Comparison of ENCODE assay signal across 17 cellular contexts in the genomic region with DNA sequence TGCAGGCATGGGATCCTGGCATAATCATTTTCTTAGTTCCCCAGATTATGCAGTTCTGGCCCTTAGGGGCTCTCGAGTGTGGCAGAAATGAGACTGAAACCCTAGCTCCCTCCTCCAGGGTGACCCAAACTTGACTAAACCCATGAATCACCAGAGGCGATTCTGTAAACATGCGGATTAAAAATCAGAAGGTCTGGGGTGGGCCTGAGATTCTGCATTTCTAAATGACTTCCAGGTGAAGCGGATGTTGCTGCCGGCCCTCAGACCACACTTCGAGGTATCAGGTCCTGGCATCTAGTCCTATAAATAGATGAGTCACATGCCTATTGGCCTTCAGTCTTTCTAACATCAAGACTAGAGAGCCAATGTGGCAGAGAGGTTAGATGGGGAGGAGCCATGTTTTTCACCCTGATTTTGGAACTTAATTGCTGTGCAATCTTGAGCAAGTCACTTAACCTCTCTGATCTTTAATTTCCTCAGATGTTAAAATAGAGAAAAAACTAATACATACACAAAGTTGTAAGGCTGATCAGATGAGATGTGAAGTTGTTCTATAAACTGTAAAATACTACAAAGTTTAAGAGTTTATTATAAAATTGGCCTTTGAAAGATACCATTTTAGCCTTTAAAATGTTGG.
DNase-seq lines count a peak whose midpoint lies in the region; ATAC-seq and TF ChIP-seq lines count a peak whose summit lies in the region.
"Had no signal": no experiment of that assay in that cellular context is flagged by ENCODE, and none has a peak within 500 bp of the region (broad histone marks: within the 10 kb centered on the region; RNA-seq: fewer than 3 reads in every experiment).

No MANE protein-coding gene starts in this region.

- peak; percentile 89 for ATAC-seq in stimulated activated effector memory CD8-positive, alpha-beta T cell treated with anti-CD3 and anti-CD28 coated beads, Interleukin-12 subunit alpha, Interleukin-12 subunit beta, amount 100 ng/mL, for 72 hours

- H3K4me3 Mint-ChIP-seq in stimulated activated effector memory CD8-positive, alpha-beta T cell treated with anti-CD3 and anti-CD28 coated beads, Interleukin-12 subunit alpha, Interleukin-12 subunit beta, amount 100 ng/mL, for 72 hours, result no peak overlapping the region
- H3K4me3 Mint-ChIP-seq: CD4-positive, alpha-beta memory T cell had no signal

- H3K27ac Mint-ChIP-seq in stimulated activated effector memory CD8-positive, alpha-beta T cell treated with anti-CD3 and anti-CD28 coated beads, Interleukin-12 subunit alpha, Interleukin-12 subunit beta, amount 100 ng/mL, for 72 hours, result no peak overlapping the region
- H3K27ac Mint-ChIP-seq: activated T-helper 2 cell treated with anti-CD3 and anti-CD28 coated beads, Interferon-gamma antibody, Interleukin-2, Interleukin-4, amounts not matched to agents 10 μg/mL and 5 μg/mL and 100 μg/mL, durations not matched to agents 14 hours and 24 hours and 36 hours; CD4-positive, alpha-beta memory T cell had no signal

- H3K4me1 Mint-ChIP-seq in stimulated activated effector memory CD8-positive, alpha-beta T cell treated with anti-CD3 and anti-CD28 coated beads, Interleukin-12 subunit alpha, Interleukin-12 subunit beta, amount 100 ng/mL, for 72 hours, result peaks cover 14% of the 10 kb centered on the region

- TF ChIP-seq CTCF in epithelial cell of esophagus (IDR thresholded peaks at IDR 0.05; ENCODE audit: insufficient read depth, low read depth, low read length, missing control alignments), result no peak

- no peak overlapping the region for H3K4me3 ChIP-seq in epithelial cell of esophagus (ENCODE audit: low read length)

- no peaks in the 10 kb centered on the region for H3K9me3 Mint-ChIP-seq in stimulated activated effector memory CD8-positive, alpha-beta T cell treated with anti-CD3 and anti-CD28 coated beads, Interleukin-12 subunit alpha, Interleukin-12 subunit beta, amount 100 ng/mL, for 72 hours
- H3K9me3 Mint-ChIP-seq: activated T-helper 2 cell treated with anti-CD3 and anti-CD28 coated beads, Interferon-gamma antibody, Interleukin-2, Interleukin-4, amounts not matched to agents 10 μg/mL and 5 μg/mL and 100 μg/mL, durations not matched to agents 14 hours and 24 hours and 36 hours; CD4-positive, alpha-beta memory T cell had no signal

- H3K36me3 Mint-ChIP-seq in stimulated activated effector memory CD8-positive, alpha-beta T cell treated with anti-CD3 and anti-CD28 coated beads, Interleukin-12 subunit alpha, Interleukin-12 subunit beta, amount 100 ng/mL, for 72 hours, result no peaks in the 10 kb centered on the region
- H3K36me3 Mint-ChIP-seq: CD4-positive, alpha-beta memory T cell had no signal

- no peak overlapping the region for H3K27ac ChIP-seq in caudate nucleus (ENCODE audit: low read depth, low read length)
- H3K27ac ChIP-seq: 22Rv1 had no signal

- DNase-seq in NCI-H82 (lab: John Stamatoyannopoulos, UW) (peak; percentile 21), NCI-H82 treated with DMSO at 0.1 percent for 48 hours (lab: John Stamatoyannopoulos, UW; ENCODE audit: unreplicated experiment) (no peak), LHCN-M2 (ENCODE audit: low read depth) (peak; percentile 76), epithelial cell of esophagus (ENCODE audit: low read depth) (peak; percentile 68), SHP77 treated with DMSO at 0.1 percent for 48 hours (lab: John Stamatoyannopoulos, UW) (no peak), SHP77 (lab: John Stamatoyannopoulos, UW) (no peak), caudate nucleus (lab: John Stamatoyannopoulos, UW) (no peak)
- no peak for DNase-seq in stimulated activated effector memory CD8-positive, alpha-beta T cell treated with anti-CD3 and anti-CD28 coated beads, Interleukin-12 subunit alpha, Interleukin-12 subunit beta, amount 100 ng/mL, for 72 hours (ENCODE audit: low spot score in 2 of 2)
- DNase-seq: CD4-positive, alpha-beta memory T cell; GDM1; islet precursor cell; Karpas-422; NCI-H1930; NCI-H748 treated with DMSO at 0.1 percent for 48 hours; trophoblast cell had no signal

Comparison
In these comparisons a context has a peak if more than half of its experiments do, and no peak if none do; other contexts are left out.
1. DNase-seq: peak in NCI-H82 (single experiment), LHCN-M2 (single experiment) and epithelial cell of esophagus (single experiment); none in NCI-H82 treated with DMSO at 0.1 percent for 48 hours (single experiment), stimulated activated effector memory CD8-positive, alpha-beta T cell treated with anti-CD3 and anti-CD28 coated beads, Interleukin-12 subunit alpha, Interleukin-12 subunit beta, amount 100 ng/mL, for 72 hours (0 of 2), SHP77 treated with DMSO at 0.1 percent for 48 hours (single experiment), SHP77 (0 of 2) and caudate nucleus (0 of 61).